ENCODE assay signal across 1 cellular context in the genomic region with DNA sequence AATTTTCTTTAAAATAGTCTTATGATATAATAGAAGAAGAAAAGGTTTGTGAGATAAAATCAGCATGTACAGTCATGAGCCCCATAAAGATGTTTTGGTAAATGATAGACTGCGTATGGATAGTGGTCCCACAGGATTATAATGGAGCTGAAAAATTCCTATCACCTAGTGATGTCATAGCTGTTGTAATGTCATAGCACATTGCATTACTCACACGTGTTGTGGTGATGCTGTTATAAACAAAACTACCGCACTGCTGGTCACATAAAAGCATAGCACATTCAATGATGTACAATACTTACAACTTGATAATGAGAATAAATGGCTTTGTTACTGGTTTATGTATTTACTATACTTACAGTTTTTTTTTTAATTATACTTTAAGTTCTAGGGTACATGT.
TF ChIP-seq lines count a peak whose summit lies in the region.

No MANE protein-coding gene starts in this region.

TF ChIP-seq in HepG2, 621 proteins besides CTCF, POLR2A, EP300 and RAD21 (continued from another document):
- TF ChIP-seq, protein P1, sequence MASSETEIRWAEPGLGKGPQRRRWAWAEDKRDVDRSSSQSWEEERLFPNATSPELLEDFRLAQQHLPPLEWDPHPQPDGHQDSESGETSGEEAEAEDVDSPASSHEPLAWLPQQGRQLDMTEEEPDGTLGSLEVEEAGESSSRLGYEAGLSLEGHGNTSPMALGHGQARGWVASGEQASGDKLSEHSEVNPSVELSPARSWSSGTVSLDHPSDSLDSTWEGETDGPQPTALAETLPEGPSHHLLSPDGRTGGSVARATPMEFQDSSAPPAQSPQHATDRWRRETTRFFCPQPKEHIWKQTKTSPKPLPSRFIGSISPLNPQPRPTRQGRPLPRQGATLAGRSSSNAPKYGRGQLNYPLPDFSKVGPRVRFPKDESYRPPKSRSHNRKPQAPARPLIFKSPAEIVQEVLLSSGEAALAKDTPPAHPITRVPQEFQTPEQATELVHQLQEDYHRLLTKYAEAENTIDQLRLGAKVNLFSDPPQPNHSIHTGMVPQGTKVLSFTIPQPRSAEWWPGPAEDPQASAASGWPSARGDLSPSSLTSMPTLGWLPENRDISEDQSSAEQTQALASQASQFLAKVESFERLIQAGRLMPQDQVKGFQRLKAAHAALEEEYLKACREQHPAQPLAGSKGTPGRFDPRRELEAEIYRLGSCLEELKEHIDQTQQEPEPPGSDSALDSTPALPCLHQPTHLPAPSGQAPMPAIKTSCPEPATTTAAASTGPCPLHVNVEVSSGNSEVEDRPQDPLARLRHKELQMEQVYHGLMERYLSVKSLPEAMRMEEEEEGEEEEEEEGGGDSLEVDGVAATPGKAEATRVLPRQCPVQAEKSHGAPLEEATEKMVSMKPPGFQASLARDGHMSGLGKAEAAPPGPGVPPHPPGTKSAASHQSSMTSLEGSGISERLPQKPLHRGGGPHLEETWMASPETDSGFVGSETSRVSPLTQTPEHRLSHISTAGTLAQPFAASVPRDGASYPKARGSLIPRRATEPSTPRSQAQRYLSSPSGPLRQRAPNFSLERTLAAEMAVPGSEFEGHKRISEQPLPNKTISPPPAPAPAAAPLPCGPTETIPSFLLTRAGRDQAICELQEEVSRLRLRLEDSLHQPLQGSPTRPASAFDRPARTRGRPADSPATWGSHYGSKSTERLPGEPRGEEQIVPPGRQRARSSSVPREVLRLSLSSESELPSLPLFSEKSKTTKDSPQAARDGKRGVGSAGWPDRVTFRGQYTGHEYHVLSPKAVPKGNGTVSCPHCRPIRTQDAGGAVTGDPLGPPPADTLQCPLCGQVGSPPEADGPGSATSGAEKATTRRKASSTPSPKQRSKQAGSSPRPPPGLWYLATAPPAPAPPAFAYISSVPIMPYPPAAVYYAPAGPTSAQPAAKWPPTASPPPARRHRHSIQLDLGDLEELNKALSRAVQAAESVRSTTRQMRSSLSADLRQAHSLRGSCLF (CRISPR knock-in tag; IDR thresholded peaks at IDR 0.05; ENCODE audit: borderline replicate concordance): no peak
